Comparison of ENCODE assay signal across 22 cellular contexts in genomic region chr3:95162794-95163193, GRCh38.
"Had no signal": no experiment of that assay in that cellular context is flagged by ENCODE, and none has a peak within 500 bp of the region (broad histone marks: within the 10 kb centered on the region; RNA-seq: fewer than 3 reads in every experiment).

No MANE protein-coding gene starts in this region.

- ATAC-seq: K562 had no signal

- H3K9me3 ChIP-seq: SJSA1 had no signal

- H3K27me3 ChIP-seq: SJSA1 had no signal

- H3K4me1 ChIP-seq: SJSA1 had no signal

- H3K4me3 ChIP-seq: K562, SJSA1, SK-N-MC had no signal

- H3K27ac ChIP-seq: HL-60, KMS-11, SJSA1, SK-N-MC had no signal

- DNase-seq: Kasumi-1, MV-4-11, NCI-H1048, NCI-H1105, NCI-H1417, NCI-H1436 treated with DMSO at 0.1 percent for 48 hours, NCI-H1694, NCI-H187 treated with DMSO at 0.1 percent for 48 hours, NCI-H2029 treated with DMSO at 0.1 percent for 48 hours, NCI-H2107, NCI-H2227 treated with DMSO at 0.1 percent for 48 hours, NCI-H524, NCI-H526 treated with DMSO at 0.1 percent for 48 hours, NCI-H748 treated with DMSO at 0.1 percent for 48 hours, Right ventricle myocardium superior, RPMI8226, SIG-M5 had no signal

- H3K4me2 ChIP-seq: KMS-11 had no signal

- H3K36me3 ChIP-seq: SJSA1 had no signal

- H3K9ac ChIP-seq: KMS-11 had no signal
